1 cellular context compared by ENCODE assay signal in the genomic region with DNA sequence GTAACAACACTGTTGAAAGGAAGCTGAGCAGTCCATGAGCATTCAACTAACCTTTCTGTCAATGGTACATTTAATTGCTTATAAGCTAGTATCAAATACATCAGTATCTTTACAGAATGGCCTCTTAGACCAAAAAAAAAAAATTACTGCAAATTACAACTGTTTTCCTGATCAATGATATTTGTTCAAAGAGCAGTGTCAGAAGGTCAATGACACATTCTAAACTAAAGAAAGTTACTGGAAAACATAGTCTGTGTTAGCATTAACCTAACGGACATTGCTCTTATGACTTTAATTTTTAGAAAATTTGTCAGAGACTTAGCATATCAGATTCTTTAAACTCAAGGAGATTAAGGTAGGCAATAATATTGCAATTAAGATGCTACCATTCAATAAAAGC.
A peak's percentile ranks its signal among the peaks of the same experiment; 100 is the strongest.
TF ChIP-seq lines count a peak whose summit lies in the region.

No MANE protein-coding gene starts in this region.

TF ChIP-seq in HepG2, 621 proteins besides CTCF, POLR2A, EP300 and RAD21 (continued from another document and continues in another):
- no peak for TF ChIP-seq TRIM24 (CRISPR knock-in tag; IDR thresholded peaks at IDR 0.05)
- no peak for TF ChIP-seq U2AF2 (IDR thresholded peaks at IDR 0.05; ENCODE audit: low read depth, low read length)
- TF ChIP-seq DMAP1 (CRISPR knock-in tag; IDR thresholded peaks at IDR 0.05), result no peak
- TF ChIP-seq ZNF510 (CRISPR knock-in tag; IDR thresholded peaks at IDR 0.05; ENCODE audit: low read depth), result no peak
- TF ChIP-seq, protein P1, sequence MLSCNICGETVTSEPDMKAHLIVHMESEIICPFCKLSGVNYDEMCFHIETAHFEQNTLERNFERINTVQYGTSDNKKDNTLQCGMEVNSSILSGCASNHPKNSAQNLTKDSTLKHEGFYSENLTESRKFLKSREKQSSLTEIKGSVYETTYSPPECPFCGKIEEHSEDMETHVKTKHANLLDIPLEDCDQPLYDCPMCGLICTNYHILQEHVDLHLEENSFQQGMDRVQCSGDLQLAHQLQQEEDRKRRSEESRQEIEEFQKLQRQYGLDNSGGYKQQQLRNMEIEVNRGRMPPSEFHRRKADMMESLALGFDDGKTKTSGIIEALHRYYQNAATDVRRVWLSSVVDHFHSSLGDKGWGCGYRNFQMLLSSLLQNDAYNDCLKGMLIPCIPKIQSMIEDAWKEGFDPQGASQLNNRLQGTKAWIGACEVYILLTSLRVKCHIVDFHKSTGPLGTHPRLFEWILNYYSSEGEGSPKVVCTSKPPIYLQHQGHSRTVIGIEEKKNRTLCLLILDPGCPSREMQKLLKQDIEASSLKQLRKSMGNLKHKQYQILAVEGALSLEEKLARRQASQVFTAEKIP (CRISPR knock-in tag; IDR thresholded peaks at IDR 0.05; ENCODE audit: borderline replicate concordance), result no peak
- TF ChIP-seq KAT7 (CRISPR knock-in tag; IDR thresholded peaks at IDR 0.05; ENCODE audit: borderline replicate concordance), result no peak
- TF ChIP-seq KAT8 (CRISPR knock-in tag; IDR thresholded peaks at IDR 0.05), result no peak
- TF ChIP-seq, protein P2, sequence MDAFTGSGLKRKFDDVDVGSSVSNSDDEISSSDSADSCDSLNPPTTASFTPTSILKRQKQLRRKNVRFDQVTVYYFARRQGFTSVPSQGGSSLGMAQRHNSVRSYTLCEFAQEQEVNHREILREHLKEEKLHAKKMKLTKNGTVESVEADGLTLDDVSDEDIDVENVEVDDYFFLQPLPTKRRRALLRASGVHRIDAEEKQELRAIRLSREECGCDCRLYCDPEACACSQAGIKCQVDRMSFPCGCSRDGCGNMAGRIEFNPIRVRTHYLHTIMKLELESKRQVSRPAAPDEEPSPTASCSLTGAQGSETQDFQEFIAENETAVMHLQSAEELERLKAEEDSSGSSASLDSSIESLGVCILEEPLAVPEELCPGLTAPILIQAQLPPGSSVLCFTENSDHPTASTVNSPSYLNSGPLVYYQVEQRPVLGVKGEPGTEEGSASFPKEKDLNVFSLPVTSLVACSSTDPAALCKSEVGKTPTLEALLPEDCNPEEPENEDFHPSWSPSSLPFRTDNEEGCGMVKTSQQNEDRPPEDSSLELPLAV (CRISPR knock-in tag; conservative IDR thresholded peaks at IDR 0.05; ENCODE audit: low read depth), result no peak
- TF ChIP-seq NR2C2 (CRISPR knock-in tag; IDR thresholded peaks at IDR 0.05; ENCODE audit: borderline replicate concordance), result no peak
- TF ChIP-seq, protein P3, sequence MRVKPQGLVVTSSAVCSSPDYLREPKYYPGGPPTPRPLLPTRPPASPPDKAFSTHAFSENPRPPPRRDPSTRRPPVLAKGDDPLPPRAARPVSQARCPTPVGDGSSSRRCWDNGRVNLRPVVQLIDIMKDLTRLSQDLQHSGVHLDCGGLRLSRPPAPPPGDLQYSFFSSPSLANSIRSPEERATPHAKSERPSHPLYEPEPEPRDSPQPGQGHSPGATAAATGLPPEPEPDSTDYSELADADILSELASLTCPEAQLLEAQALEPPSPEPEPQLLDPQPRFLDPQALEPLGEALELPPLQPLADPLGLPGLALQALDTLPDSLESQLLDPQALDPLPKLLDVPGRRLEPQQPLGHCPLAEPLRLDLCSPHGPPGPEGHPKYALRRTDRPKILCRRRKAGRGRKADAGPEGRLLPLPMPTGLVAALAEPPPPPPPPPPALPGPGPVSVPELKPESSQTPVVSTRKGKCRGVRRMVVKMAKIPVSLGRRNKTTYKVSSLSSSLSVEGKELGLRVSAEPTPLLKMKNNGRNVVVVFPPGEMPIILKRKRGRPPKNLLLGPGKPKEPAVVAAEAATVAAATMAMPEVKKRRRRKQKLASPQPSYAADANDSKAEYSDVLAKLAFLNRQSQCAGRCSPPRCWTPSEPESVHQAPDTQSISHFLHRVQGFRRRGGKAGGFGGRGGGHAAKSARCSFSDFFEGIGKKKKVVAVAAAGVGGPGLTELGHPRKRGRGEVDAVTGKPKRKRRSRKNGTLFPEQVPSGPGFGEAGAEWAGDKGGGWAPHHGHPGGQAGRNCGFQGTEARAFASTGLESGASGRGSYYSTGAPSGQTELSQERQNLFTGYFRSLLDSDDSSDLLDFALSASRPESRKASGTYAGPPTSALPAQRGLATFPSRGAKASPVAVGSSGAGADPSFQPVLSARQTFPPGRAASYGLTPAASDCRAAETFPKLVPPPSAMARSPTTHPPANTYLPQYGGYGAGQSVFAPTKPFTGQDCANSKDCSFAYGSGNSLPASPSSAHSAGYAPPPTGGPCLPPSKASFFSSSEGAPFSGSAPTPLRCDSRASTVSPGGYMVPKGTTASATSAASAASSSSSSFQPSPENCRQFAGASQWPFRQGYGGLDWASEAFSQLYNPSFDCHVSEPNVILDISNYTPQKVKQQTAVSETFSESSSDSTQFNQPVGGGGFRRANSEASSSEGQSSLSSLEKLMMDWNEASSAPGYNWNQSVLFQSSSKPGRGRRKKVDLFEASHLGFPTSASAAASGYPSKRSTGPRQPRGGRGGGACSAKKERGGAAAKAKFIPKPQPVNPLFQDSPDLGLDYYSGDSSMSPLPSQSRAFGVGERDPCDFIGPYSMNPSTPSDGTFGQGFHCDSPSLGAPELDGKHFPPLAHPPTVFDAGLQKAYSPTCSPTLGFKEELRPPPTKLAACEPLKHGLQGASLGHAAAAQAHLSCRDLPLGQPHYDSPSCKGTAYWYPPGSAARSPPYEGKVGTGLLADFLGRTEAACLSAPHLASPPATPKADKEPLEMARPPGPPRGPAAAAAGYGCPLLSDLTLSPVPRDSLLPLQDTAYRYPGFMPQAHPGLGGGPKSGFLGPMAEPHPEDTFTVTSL (CRISPR knock-in tag; IDR thresholded peaks at IDR 0.05; ENCODE audit: borderline replicate concordance), result peak; percentile 36; the same call in 1 of the 2 replicates
- TF ChIP-seq, protein P4, sequence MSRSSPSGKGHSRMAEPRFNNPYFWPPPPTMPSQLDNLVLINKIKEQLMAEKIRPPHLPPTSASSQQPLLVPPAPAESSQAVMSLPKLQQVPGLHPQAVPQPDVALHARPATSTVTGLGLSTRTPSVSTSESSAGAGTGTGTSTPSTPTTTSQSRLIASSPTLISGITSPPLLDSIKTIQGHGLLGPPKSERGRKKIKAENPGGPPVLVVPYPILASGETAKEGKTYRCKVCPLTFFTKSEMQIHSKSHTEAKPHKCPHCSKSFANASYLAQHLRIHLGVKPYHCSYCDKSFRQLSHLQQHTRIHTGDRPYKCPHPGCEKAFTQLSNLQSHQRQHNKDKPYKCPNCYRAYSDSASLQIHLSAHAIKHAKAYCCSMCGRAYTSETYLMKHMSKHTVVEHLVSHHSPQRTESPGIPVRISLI (CRISPR knock-in tag; IDR thresholded peaks at IDR 0.05; ENCODE audit: borderline replicate concordance), result peak; percentile 39; the same call in 1 of the 2 replicates
- no peak for TF ChIP-seq ZNF589 (CRISPR knock-in tag; conservative IDR thresholded peaks at IDR 0.05)
- TF ChIP-seq ZNF24 (IDR thresholded peaks at IDR 0.05), result no peak
- TF ChIP-seq RBFOX2 (IDR thresholded peaks at IDR 0.05; ENCODE audit: low read depth, low read length), result no peak
- TF ChIP-seq MED1 (CRISPR knock-in tag; IDR thresholded peaks at IDR 0.05), result no peak
- no peak for TF ChIP-seq ZC3H4 (CRISPR knock-in tag; IDR thresholded peaks at IDR 0.05; ENCODE audit: borderline replicate concordance)
- TF ChIP-seq ZNF121 (CRISPR knock-in tag; IDR thresholded peaks at IDR 0.05), result no peak
- no peak for TF ChIP-seq TBX2 (CRISPR knock-in tag; IDR thresholded peaks at IDR 0.05; ENCODE audit: borderline replicate concordance)
- TF ChIP-seq ZBTB1 (CRISPR knock-in tag; IDR thresholded peaks at IDR 0.05; ENCODE audit: borderline replicate concordance), result no peak
- TF ChIP-seq PHB2 (IDR thresholded peaks at IDR 0.05; ENCODE audit: partially characterized antibody), result no peak
- no peak for TF ChIP-seq ZFP41 (CRISPR knock-in tag; IDR thresholded peaks at IDR 0.05; ENCODE audit: borderline replicate concordance)
- TF ChIP-seq, protein P5, sequence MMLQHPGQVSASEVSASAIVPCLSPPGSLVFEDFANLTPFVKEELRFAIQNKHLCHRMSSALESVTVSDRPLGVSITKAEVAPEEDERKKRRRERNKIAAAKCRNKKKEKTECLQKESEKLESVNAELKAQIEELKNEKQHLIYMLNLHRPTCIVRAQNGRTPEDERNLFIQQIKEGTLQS (CRISPR knock-in tag; IDR thresholded peaks at IDR 0.05), result no peak
- TF ChIP-seq MEIS2 (CRISPR knock-in tag; IDR thresholded peaks at IDR 0.05), result no peak
- TF ChIP-seq, protein P6, sequence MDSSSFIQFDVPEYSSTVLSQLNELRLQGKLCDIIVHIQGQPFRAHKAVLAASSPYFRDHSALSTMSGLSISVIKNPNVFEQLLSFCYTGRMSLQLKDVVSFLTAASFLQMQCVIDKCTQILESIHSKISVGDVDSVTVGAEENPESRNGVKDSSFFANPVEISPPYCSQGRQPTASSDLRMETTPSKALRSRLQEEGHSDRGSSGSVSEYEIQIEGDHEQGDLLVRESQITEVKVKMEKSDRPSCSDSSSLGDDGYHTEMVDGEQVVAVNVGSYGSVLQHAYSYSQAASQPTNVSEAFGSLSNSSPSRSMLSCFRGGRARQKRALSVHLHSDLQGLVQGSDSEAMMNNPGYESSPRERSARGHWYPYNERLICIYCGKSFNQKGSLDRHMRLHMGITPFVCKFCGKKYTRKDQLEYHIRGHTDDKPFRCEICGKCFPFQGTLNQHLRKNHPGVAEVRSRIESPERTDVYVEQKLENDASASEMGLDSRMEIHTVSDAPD (CRISPR knock-in tag; IDR thresholded peaks at IDR 0.05), result no peak
- TF ChIP-seq, protein P7, sequence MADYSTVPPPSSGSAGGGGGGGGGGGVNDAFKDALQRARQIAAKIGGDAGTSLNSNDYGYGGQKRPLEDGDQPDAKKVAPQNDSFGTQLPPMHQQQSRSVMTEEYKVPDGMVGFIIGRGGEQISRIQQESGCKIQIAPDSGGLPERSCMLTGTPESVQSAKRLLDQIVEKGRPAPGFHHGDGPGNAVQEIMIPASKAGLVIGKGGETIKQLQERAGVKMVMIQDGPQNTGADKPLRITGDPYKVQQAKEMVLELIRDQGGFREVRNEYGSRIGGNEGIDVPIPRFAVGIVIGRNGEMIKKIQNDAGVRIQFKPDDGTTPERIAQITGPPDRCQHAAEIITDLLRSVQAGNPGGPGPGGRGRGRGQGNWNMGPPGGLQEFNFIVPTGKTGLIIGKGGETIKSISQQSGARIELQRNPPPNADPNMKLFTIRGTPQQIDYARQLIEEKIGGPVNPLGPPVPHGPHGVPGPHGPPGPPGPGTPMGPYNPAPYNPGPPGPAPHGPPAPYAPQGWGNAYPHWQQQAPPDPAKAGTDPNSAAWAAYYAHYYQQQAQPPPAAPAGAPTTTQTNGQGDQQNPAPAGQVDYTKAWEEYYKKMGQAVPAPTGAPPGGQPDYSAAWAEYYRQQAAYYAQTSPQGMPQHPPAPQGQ (CRISPR knock-in tag; IDR thresholded peaks at IDR 0.05; ENCODE audit: borderline replicate concordance), result no peak
- no peak for TF ChIP-seq KDM2A (CRISPR knock-in tag; IDR thresholded peaks at IDR 0.05; ENCODE audit: borderline replicate concordance, low read depth)
- TF ChIP-seq TEAD2 (CRISPR knock-in tag; IDR thresholded peaks at IDR 0.05), result no peak
- no peak for TF ChIP-seq TOE1 (CRISPR knock-in tag; IDR thresholded peaks at IDR 0.05)
- no peak for TF ChIP-seq ZNF230 (CRISPR knock-in tag; IDR thresholded peaks at IDR 0.05)
- TF ChIP-seq RXRB (CRISPR knock-in tag; IDR thresholded peaks at IDR 0.05; ENCODE audit: borderline replicate concordance), result peak; percentile 49; the same call in 1 of the 2 replicates
- TF ChIP-seq, protein P8, sequence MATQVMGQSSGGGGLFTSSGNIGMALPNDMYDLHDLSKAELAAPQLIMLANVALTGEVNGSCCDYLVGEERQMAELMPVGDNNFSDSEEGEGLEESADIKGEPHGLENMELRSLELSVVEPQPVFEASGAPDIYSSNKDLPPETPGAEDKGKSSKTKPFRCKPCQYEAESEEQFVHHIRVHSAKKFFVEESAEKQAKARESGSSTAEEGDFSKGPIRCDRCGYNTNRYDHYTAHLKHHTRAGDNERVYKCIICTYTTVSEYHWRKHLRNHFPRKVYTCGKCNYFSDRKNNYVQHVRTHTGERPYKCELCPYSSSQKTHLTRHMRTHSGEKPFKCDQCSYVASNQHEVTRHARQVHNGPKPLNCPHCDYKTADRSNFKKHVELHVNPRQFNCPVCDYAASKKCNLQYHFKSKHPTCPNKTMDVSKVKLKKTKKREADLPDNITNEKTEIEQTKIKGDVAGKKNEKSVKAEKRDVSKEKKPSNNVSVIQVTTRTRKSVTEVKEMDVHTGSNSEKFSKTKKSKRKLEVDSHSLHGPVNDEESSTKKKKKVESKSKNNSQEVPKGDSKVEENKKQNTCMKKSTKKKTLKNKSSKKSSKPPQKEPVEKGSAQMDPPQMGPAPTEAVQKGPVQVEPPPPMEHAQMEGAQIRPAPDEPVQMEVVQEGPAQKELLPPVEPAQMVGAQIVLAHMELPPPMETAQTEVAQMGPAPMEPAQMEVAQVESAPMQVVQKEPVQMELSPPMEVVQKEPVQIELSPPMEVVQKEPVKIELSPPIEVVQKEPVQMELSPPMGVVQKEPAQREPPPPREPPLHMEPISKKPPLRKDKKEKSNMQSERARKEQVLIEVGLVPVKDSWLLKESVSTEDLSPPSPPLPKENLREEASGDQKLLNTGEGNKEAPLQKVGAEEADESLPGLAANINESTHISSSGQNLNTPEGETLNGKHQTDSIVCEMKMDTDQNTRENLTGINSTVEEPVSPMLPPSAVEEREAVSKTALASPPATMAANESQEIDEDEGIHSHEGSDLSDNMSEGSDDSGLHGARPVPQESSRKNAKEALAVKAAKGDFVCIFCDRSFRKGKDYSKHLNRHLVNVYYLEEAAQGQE (IDR thresholded peaks at IDR 0.05; ENCODE audit: borderline replicate concordance in 1 of 2, low read depth in 1 of 2, low read length in 2 of 2), result no peak
- no peak; the same call in 1 of the 2 replicates for TF ChIP-seq FOXJ3 (CRISPR knock-in tag; IDR thresholded peaks at IDR 0.05; ENCODE audit: borderline replicate concordance)
- no peak for TF ChIP-seq PAX8 (CRISPR knock-in tag; IDR thresholded peaks at IDR 0.05; ENCODE audit: borderline replicate concordance)
- TF ChIP-seq ZSCAN30 (CRISPR knock-in tag; IDR thresholded peaks at IDR 0.05), result no peak
- no peak for TF ChIP-seq FOXM1 (CRISPR knock-in tag; IDR thresholded peaks at IDR 0.05)
- no peak for TF ChIP-seq ZMYM3 (CRISPR knock-in tag; IDR thresholded peaks at IDR 0.05)
- TF ChIP-seq, protein P9, sequence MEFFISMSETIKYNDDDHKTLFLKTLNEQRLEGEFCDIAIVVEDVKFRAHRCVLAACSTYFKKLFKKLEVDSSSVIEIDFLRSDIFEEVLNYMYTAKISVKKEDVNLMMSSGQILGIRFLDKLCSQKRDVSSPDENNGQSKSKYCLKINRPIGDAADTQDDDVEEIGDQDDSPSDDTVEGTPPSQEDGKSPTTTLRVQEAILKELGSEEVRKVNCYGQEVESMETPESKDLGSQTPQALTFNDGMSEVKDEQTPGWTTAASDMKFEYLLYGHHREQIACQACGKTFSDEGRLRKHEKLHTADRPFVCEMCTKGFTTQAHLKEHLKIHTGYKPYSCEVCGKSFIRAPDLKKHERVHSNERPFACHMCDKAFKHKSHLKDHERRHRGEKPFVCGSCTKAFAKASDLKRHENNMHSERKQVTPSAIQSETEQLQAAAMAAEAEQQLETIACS (CRISPR knock-in tag; IDR thresholded peaks at IDR 0.05), result no peak
- TF ChIP-seq NFYB (CRISPR knock-in tag; IDR thresholded peaks at IDR 0.05), result no peak
- peak; percentile 82 for TF ChIP-seq MIXL1 (CRISPR knock-in tag; IDR thresholded peaks at IDR 0.05)
